ENCODE assay signal across 8 cellular contexts in genomic region chr1:27603320-27603961, GRCh38. TPM values are rescaled to one million over a fixed set of nuclear protein-coding genes. Genes with fewer than 3 reads are reported as not detected.
DNase-seq lines count a peak whose midpoint lies in the region; ATAC-seq and TF ChIP-seq lines count a peak whose summit lies in the region.

No MANE protein-coding gene starts in this region.

- H3K4me1 ChIP-seq in fibroblast of lung (ENCODE audit: control insufficient read depth, extremely low read depth, insufficient read depth, low read length) = peaks cover 29% of the 10 kb centered on the region
- H3K4me1 ChIP-seq in neural progenitor cell = peaks cover 73% of the 10 kb centered on the region

- H3K4me3 Mint-ChIP-seq in neural progenitor cell = peak overlapping the region; percentile 94

- H3K27ac ChIP-seq in fibroblast of lung (ENCODE audit: insufficient read depth, low read length) (peak overlapping the region; percentile 57), neural progenitor cell (peak overlapping the region; percentile 49)

- no peak for ATAC-seq in GM19351 (IDR thresholded peaks at IDR 0.05; ENCODE audit: unreplicated experiment)
- no peak for ATAC-seq in GM18520 (IDR thresholded peaks at IDR 0.05; ENCODE audit: unreplicated experiment)

- H3K9me3 Mint-ChIP-seq in neural progenitor cell = no peaks in the 10 kb centered on the region

- no peak overlapping the region for H3K27ac Mint-ChIP-seq in neural progenitor cell

- H3K27me3 ChIP-seq in fibroblast of lung (ENCODE audit: control insufficient read depth, insufficient read depth, low read length) (no peaks in the 10 kb centered on the region), neural progenitor cell (no peaks in the 10 kb centered on the region)

- peaks cover 37% of the 10 kb centered on the region for H3K4me1 Mint-ChIP-seq in neural progenitor cell

- no peaks in the 10 kb centered on the region for H3K36me3 Mint-ChIP-seq in neural progenitor cell

- TF ChIP-seq CTCF in fibroblast of lung (conservative IDR thresholded peaks at IDR 0.05 in 1 of 2, IDR thresholded peaks at IDR 0.05 in 1 of 2; ENCODE audit: low read depth in 1 of 2, low read length in 2 of 2) (no peak), neural progenitor cell (IDR thresholded peaks at IDR 0.05) (no peak)

- H3K4me3 ChIP-seq in fibroblast of lung (replicated peaks in 1 of 4; ENCODE audit: control extremely low read depth in 1 of 4, insufficient read depth in 1 of 4, low read depth in 3 of 4, low read length in 4 of 4) (peak overlapping the region; percentile 60 to 93 (median 92)), neural progenitor cell (peak overlapping the region; percentile 99)

- peak; percentile 54 for DNase-seq in ELR (ENCODE audit: low read depth)
- peak; percentile 58 for DNase-seq in KG1 (lab: John Stamatoyannopoulos, UW)
- DNase-seq in activated CD4-positive, alpha-beta T cell treated with anti-CD3 and anti-CD28 coated beads, Interleukin-2, amount 50 U/mL, for 48 hours = peak; percentile 34 to 38
- DNase-seq in fibroblast of lung (ENCODE audit: low read depth in 2 of 2) = no peak
- peak; percentile 66 for DNase-seq in neural progenitor cell (ENCODE audit: low spot score)
- no peak for DNase-seq in kidney glomerular epithelial cell (lab: John Stamatoyannopoulos, UW)

- no peaks in the 10 kb centered on the region for H4K20me1 ChIP-seq in fibroblast of lung (ENCODE audit: control insufficient read depth, extremely low read depth, insufficient read depth, low read length)
- H4K20me1 ChIP-seq in neural progenitor cell (ENCODE audit: low read depth) = peaks cover 47% of the 10 kb centered on the region

- H3K4me2 ChIP-seq in fibroblast of lung (ENCODE audit: extremely low read depth, insufficient read depth, low read length) (peak overlapping the region; percentile 25), neural progenitor cell (peak overlapping the region; percentile 98)

- peaks cover 46% of the 10 kb centered on the region for H3K79me2 ChIP-seq in fibroblast of lung (ENCODE audit: control insufficient read depth, insufficient read depth, low read length)
- H3K79me2 ChIP-seq in neural progenitor cell (ENCODE audit: low read depth) = peaks cover 55% of the 10 kb centered on the region

- H3K9me3 ChIP-seq in fibroblast of lung (ENCODE audit: control insufficient read depth, insufficient read depth, low read depth, low read length) = no peaks in the 10 kb centered on the region
- no peaks in the 10 kb centered on the region for H3K9me3 ChIP-seq in neural progenitor cell (ENCODE audit: low read depth)

- H3F3A ChIP-seq in neural progenitor cell (ENCODE audit: low read depth) = peaks cover 67% of the 10 kb centered on the region

- H3K36me3 ChIP-seq in fibroblast of lung (ENCODE audit: control insufficient read depth, insufficient read depth, low read length) (no peaks in the 10 kb centered on the region), neural progenitor cell (no peaks in the 10 kb centered on the region)

- H3K9ac ChIP-seq in fibroblast of lung (ENCODE audit: insufficient read depth, low read length) (peak overlapping the region; percentile 77), neural progenitor cell (peak overlapping the region; percentile 75)

- peak overlapping the region; percentile 50 for H2AFZ ChIP-seq in fibroblast of lung (ENCODE audit: low read length)
- no peak overlapping the region for H2AFZ ChIP-seq in neural progenitor cell (replicated peaks)

- H3K27me3 Mint-ChIP-seq in neural progenitor cell (ENCODE audit: insufficient read depth, low read depth) = peaks cover 13% of the 10 kb centered on the region

RNA-seq across cellular contexts. Expression of gene AHDC1, which starts 0.5 kb away (rescaled TPM):
- total RNA-seq in fibroblast of lung (5.1 and 6.9 TPM in 2 replicates), neural progenitor cell (ENCODE audit: low replicate concordance) (7.0 and 26.5 TPM in 2 replicates)
- 3.1 and 4.2 TPM in 2 replicates for polyA plus RNA-seq in fibroblast of lung
- 12.4 and 22.9 TPM in 2 replicates for polyA plus RNA-seq in fibroblast of lung (2012)
- polyA minus RNA-seq in fibroblast of lung (ENCODE audit: low replicate concordance) = 17.7 and 33.1 TPM in 2 replicates

RNA-seq across cellular contexts. Expression of gene FGR, which starts 31.5 kb away (rescaled TPM):
- total RNA-seq in fibroblast of lung (under 0.01 TPM in 1 of 2 replicates, not detected in the other), neural progenitor cell (ENCODE audit: low replicate concordance) (not detected in 2 replicates)
- not detected in 2 replicates for polyA plus RNA-seq in fibroblast of lung
- polyA plus RNA-seq in fibroblast of lung (2012) = not detected in 2 replicates
- polyA minus RNA-seq in fibroblast of lung (ENCODE audit: low replicate concordance) = not detected in 2 replicates

Comparison
In these comparisons a context has a peak if more than half of its experiments do, and no peak if none do; other contexts are left out.
1. DNase-seq: peak in ELR (single experiment), KG1 (single experiment), activated CD4-positive, alpha-beta T cell treated with anti-CD3 and anti-CD28 coated beads, Interleukin-2, amount 50 U/mL, for 48 hours (2 of 2) and neural progenitor cell (single experiment); none in fibroblast of lung (0 of 2) and kidney glomerular epithelial cell (single experiment).